9 cellular contexts compared by ENCODE assay signal in the genomic region with DNA sequence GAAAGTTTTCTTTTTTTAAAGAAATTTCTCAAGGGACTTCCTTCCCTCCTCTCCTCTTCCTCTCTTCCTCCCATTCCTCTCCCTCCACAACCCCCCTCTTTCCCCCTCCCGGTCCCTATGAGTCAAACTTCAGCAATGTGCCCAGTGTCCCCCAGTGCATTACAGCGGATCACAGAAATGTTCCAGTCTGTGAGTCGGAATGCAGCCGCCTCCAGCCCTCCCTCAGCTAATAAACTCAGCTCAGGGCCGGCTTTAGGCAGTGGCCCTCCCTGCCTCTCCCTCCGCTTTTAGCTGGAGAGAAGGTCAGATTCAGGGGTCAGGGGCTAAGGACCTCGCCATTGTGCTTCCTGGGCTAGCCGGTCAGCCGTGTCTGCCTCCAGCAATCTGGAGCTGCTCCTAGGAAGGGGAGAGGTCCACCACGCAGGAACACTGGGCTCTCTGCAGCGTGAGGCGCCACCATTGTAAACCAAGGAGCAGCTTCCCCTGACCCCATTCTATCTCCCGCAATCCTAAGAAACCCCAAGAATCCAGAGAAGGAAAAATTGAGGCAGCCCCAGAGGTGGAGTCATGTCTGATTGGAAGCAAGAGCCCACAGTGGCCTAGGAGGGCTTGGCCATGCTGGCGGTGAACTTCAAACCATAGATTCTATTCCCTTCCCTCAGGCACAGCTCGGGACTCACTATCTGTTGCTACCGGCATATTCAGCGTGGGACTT. TPM values are rescaled to one million over a fixed set of nuclear protein-coding genes. Genes with fewer than 3 reads are reported as not detected.
A peak's percentile ranks its signal among the peaks of the same experiment; 100 is the strongest.
DNase-seq lines count a peak whose midpoint lies in the region; ATAC-seq, FAIRE-seq and TF ChIP-seq lines count a peak whose summit lies in the region.
"Had no signal": no experiment of that assay in that cellular context is flagged by ENCODE, and none has a peak within 500 bp of the region (broad histone marks: within the 10 kb centered on the region; RNA-seq: fewer than 3 reads in every experiment).

No MANE protein-coding gene starts in this region.

- peaks cover 0 to 3% (median 0%) of the 10 kb centered on the region in 4 donors for H3K4me1 ChIP-seq in right lobe of liver
- H3K4me1 ChIP-seq in suprapubic skin = peaks cover 86% of the 10 kb centered on the region

- H3K36me3 ChIP-seq in right lobe of liver (no peaks in the 10 kb centered on the region), suprapubic skin (no peaks in the 10 kb centered on the region)

- ATAC-seq in right lobe of liver (peak; percentile 37 to 64 (median 51)), GM19328 (IDR thresholded peaks at IDR 0.05; ENCODE audit: unreplicated experiment) (no peak)

- H3K27me3 ChIP-seq in right lobe of liver (no peaks in the 10 kb centered on the region), suprapubic skin (no peaks in the 10 kb centered on the region)

- TF ChIP-seq CTCF in right lobe of liver (IDR thresholded peaks at IDR 0.05) = no peak
- no peak for TF ChIP-seq CTCF in suprapubic skin (IDR thresholded peaks at IDR 0.05)

- H3K4me3 ChIP-seq in right lobe of liver = peak overlapping the region in 2 of 3 donors; percentile 49 to 59
- H3K4me3 ChIP-seq in suprapubic skin = peak overlapping the region; percentile 78

- 42% methylated on average over 11 of the region's 17 CpGs for WGBS in right lobe of liver (ENCODE audit: insufficient coverage, low coverage, low lambda C conversion rate, missing lambda C conversion rate)
- 19% methylated on average over 13 of the region's 17 CpGs for WGBS in suprapubic skin

- peak; percentile 32 for DNase-seq in DMS 273 (lab: John Stamatoyannopoulos, UW; ENCODE audit: unreplicated experiment)
- DNase-seq in DMS 273 treated with DMSO at 0.1 percent for 48 hours (lab: John Stamatoyannopoulos, UW) = no peak
- DNase-seq in RCC 7860 (ENCODE audit: low spot score) = peak; percentile 93
- DNase-seq in dermis blood vessel endothelial cell = peak; percentile 93
- peak in 2 of 3 donors; percentile 55 to 57 for DNase-seq in right lobe of liver
- peak; percentile 93 for DNase-seq in suprapubic skin (ENCODE audit: low spot score in 2 of 2)
- DNase-seq in stimulated activated CD4-positive, alpha-beta T cell treated with anti-CD3 and anti-CD28 coated beads, Interleukin-1b, Interleukin-23, amount 100 ng/mL, for 48 hours = no peak

- TF ChIP-seq EP300 in suprapubic skin (IDR thresholded peaks at IDR 0.05) = no peak

- FAIRE-seq in RCC 7860 (lab: Jason Lieb, UNC) = peak; percentile 88
- FAIRE-seq: A204.1 had no signal

- H3K9me3 ChIP-seq in right lobe of liver (no peaks in the 10 kb centered on the region), suprapubic skin (no peaks in the 10 kb centered on the region)

- intact Hi-C loops in right lobe of liver (cut with DNase I) = no loop called here

- TF ChIP-seq POLR2A in right lobe of liver (IDR thresholded peaks at IDR 0.05) (no peak), suprapubic skin (IDR thresholded peaks at IDR 0.05) (peak in 1 of 2 donors; percentile 53)

- H3K27ac ChIP-seq in right lobe of liver (peak overlapping the region; percentile 72 to 85 (median 76)), suprapubic skin (peak overlapping the region; percentile 97)

RNA-seq across cellular contexts. Expression of gene HDAC7, which starts 1.1 kb away (rescaled TPM):
- total RNA-seq in dermis blood vessel endothelial cell (55.0 and 75.4 TPM in 2 replicates), right lobe of liver (10 to 100 TPM in 2 of 6 experiments, 1 to 10 TPM in 4; 6.6 to 18.8 (median 8.4) TPM), suprapubic skin (100 to 1,000 TPM in 1 of 4 donors, 10 to 100 TPM in 3; 47.9 to 152 (median 76.2) TPM)

RNA-seq across cellular contexts. Expression of gene SLC48A1, which starts 47.8 kb away (rescaled TPM):
- total RNA-seq in dermis blood vessel endothelial cell (19.2 and 22.1 TPM in 2 replicates), right lobe of liver (10 to 100 TPM; 12.4 to 20.4 (median 18.0) TPM), suprapubic skin (10 to 100 TPM; 38.2 to 53.6 (median 44.7) TPM)

Comparison
In these comparisons a context has a peak if more than half of its experiments do, and no peak if none do; other contexts are left out.
1. DNase-seq: peak in DMS 273 (single experiment), RCC 7860 (single experiment), dermis blood vessel endothelial cell (single experiment), right lobe of liver (2 of 3) and suprapubic skin (2 of 2); none in DMS 273 treated with DMSO at 0.1 percent for 48 hours (single experiment) and stimulated activated CD4-positive, alpha-beta T cell treated with anti-CD3 and anti-CD28 coated beads, Interleukin-1b, Interleukin-23, amount 100 ng/mL, for 48 hours (single experiment).